In the genomic region with DNA sequence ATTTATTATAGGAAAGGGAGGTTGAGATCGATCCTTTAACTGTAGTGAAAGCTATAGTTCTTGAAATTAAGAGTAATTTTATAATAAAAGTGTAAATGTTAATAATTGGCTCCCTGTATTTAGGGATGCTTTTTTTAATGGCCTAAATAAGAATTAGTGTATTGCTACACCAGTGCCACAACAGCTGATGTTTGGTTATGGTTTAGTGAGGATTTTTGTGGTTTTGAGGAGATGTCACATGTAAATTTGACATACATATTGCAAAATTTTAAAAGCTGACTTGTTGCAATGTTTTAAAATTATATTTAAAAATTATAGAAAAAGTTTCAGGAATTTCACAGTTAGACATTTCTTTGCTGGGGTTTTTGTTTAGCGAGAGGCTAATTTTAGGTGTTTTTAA, we compare ENCODE assay signal across 8 cellular contexts. TPM values are rescaled to one million over a fixed set of nuclear protein-coding genes. Genes with fewer than 3 reads are reported as not detected.
A peak's percentile ranks its signal among the peaks of the same experiment; 100 is the strongest.
DNase-seq lines count a peak whose midpoint lies in the region; ATAC-seq and TF ChIP-seq lines count a peak whose summit lies in the region.

No MANE protein-coding gene starts in this region.

- TF ChIP-seq RAD21 in SK-N-SH (IDR thresholded peaks at IDR 0.05; ENCODE audit: low read length) = no peak

- no peak for ATAC-seq in SK-N-SH treated with all-trans-retinoic acid at 6 μM for 48 hours
- ATAC-seq in HG02840 (IDR thresholded peaks at IDR 0.05; ENCODE audit: low FRiP score, unreplicated experiment) = no peak

- peaks cover 82% of the 10 kb centered on the region for H3K79me2 ChIP-seq in SK-N-SH (ENCODE audit: insufficient read depth)

- peaks cover 80% of the 10 kb centered on the region for H4K20me1 ChIP-seq in SK-N-SH (ENCODE audit: insufficient read depth)

- H3F3A ChIP-seq in SK-N-SH (replicated peaks; ENCODE audit: insufficient read depth) = peaks cover 22% of the 10 kb centered on the region

- H3K36me3 ChIP-seq in SK-N-SH (replicated peaks in 1 of 2; ENCODE audit: control insufficient read depth in 1 of 2, insufficient read depth in 2 of 2, low read length in 1 of 2) (peaks cover 36 to 44% of the 10 kb centered on the region in 2 experiments), suprapubic skin (no peaks in the 10 kb centered on the region)

- H3K27me3 ChIP-seq in SK-N-SH (ENCODE audit: insufficient read depth) (no peaks in the 10 kb centered on the region), suprapubic skin (no peaks in the 10 kb centered on the region)

- H3K9me3 ChIP-seq in SK-N-SH = no peaks in the 10 kb centered on the region
- H3K9me3 ChIP-seq in suprapubic skin = no peaks in the 10 kb centered on the region

- no peak for TF ChIP-seq EP300 in SK-N-SH (IDR thresholded peaks at IDR 0.05; ENCODE audit: borderline replicate concordance in 1 of 2, low read depth in 1 of 2, low read length in 1 of 2)
- TF ChIP-seq EP300 in suprapubic skin (IDR thresholded peaks at IDR 0.05) = no peak

- H3K9ac ChIP-seq in SK-N-SH = peak overlapping the region; percentile 95; the same call in 1 of the 2 replicates

- no peak for TF ChIP-seq POLR2A in suprapubic skin (IDR thresholded peaks at IDR 0.05)

- TF ChIP-seq CTCF in SK-N-SH (IDR thresholded peaks at IDR 0.05) = no peak
- no peak for TF ChIP-seq CTCF in WI38 (IDR thresholded peaks at IDR 0.05; ENCODE audit: low read depth, low read length)
- no peak for TF ChIP-seq CTCF in suprapubic skin (IDR thresholded peaks at IDR 0.05)

- WGBS in SK-N-SH (ENCODE audit: low lambda C conversion rate) = 35% methylated on average over 2 of the region's 2 CpGs
- 42% methylated on average over 2 of the region's 2 CpGs for WGBS in suprapubic skin

- peak overlapping the region; percentile 90 for H3K4me2 ChIP-seq in SK-N-SH

- H3K27ac ChIP-seq in SK-N-SH (ENCODE audit: low read depth in 2 of 2, low read length in 1 of 2) (peak overlapping the region in 1 of 2 experiments; percentile 67; a peak in 1 of 4 replicates), suprapubic skin (no peak overlapping the region)

- H3K9me2 ChIP-seq in SK-N-SH = no peaks in the 10 kb centered on the region

- CTCF ChIA-PET in SK-N-SH (lab: Yijun Ruan, JAX) = interaction anchor here (1.0 to 3.4 kb wide), 6 partner anchors 13 to 173 kb away, joined by 3 to 13 read pairs (median 5); no protein-coding TSS in a partner anchor

- no peak for DNase-seq in SK-N-SH
- DNase-seq in suprapubic skin (ENCODE audit: low spot score in 2 of 2) = no peak
- DNase-seq in ecto neural progenitor cell (ENCODE audit: low spot score) = no peak
- DNase-seq in retina = no peak

- POLR2A ChIA-PET in SK-N-SH (lab: Yijun Ruan, JAX) = no interaction called here

- H3K4me3 ChIP-seq in SK-N-SH (ENCODE audit: low read depth in 2 of 2, low read length in 1 of 2) = peak overlapping the region; percentile 87 to 91
- H3K4me3 ChIP-seq in WI38 (ENCODE audit: low read depth, low read length) = peak overlapping the region; percentile 96
- peak overlapping the region; percentile 89 for H3K4me3 ChIP-seq in iPS-11a (ENCODE audit: low read depth, low read length)
- H3K4me3 ChIP-seq in suprapubic skin = peak overlapping the region; percentile 97

- no peak overlapping the region for H2AFZ ChIP-seq in SK-N-SH (ENCODE audit: low read depth)

- H3K4me1 ChIP-seq in SK-N-SH (ENCODE audit: control insufficient read depth in 1 of 2, insufficient read depth in 2 of 2, low read depth in 1 of 2, low read length in 1 of 2) = peaks cover 5 to 13% of the 10 kb centered on the region in 2 experiments; a peak in 3 of 4 replicates
- peaks cover 56% of the 10 kb centered on the region for H3K4me1 ChIP-seq in suprapubic skin

TF ChIP-seq in SK-N-SH, 30 proteins besides CTCF, POLR2A, EP300 and RAD21:
- TF ChIP-seq RXRA (IDR thresholded peaks at IDR 0.05; ENCODE audit: borderline replicate concordance, low read depth) (no peak), NFIC (IDR thresholded peaks at IDR 0.05; ENCODE audit: borderline replicate concordance) (no peak), MEF2A (IDR thresholded peaks at IDR 0.05; ENCODE audit: borderline replicate concordance, low read depth) (no peak)
- TF ChIP-seq, protein P1, sequence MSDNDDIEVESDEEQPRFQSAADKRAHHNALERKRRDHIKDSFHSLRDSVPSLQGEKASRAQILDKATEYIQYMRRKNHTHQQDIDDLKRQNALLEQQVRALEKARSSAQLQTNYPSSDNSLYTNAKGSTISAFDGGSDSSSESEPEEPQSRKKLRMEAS (IDR thresholded peaks at IDR 0.05; ENCODE audit: low read depth) = no peak
- TF ChIP-seq, protein P2, sequence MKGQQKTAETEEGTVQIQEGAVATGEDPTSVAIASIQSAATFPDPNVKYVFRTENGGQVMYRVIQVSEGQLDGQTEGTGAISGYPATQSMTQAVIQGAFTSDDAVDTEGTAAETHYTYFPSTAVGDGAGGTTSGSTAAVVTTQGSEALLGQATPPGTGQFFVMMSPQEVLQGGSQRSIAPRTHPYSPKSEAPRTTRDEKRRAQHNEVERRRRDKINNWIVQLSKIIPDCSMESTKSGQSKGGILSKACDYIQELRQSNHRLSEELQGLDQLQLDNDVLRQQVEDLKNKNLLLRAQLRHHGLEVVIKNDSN (IDR thresholded peaks at IDR 0.05; ENCODE audit: borderline replicate concordance, low read depth) = no peak

TF ChIP-seq in SK-N-SH treated with all-trans-retinoic acid at 6 μM for 48 hours, 23 proteins besides CTCF, POLR2A, EP300 and RAD21 (continues in another document):
- TF ChIP-seq SNAI2 (CRISPR knock-in tag; IDR thresholded peaks at IDR 0.05) (no peak), ARNTL (CRISPR knock-in tag; IDR thresholded peaks at IDR 0.05; ENCODE audit: borderline replicate concordance, low read depth) (no peak), ZNF70 (CRISPR knock-in tag; IDR thresholded peaks at IDR 0.05) (no peak), ZFP30 (CRISPR knock-in tag; IDR thresholded peaks at IDR 0.05) (no peak), TCF4 (CRISPR knock-in tag; IDR thresholded peaks at IDR 0.05; ENCODE audit: borderline replicate concordance) (no peak), BACH2 (CRISPR knock-in tag; IDR thresholded peaks at IDR 0.05; ENCODE audit: borderline replicate concordance) (no peak), ISL1 (CRISPR knock-in tag; IDR thresholded peaks at IDR 0.05) (no peak)
- TF ChIP-seq, protein P3, sequence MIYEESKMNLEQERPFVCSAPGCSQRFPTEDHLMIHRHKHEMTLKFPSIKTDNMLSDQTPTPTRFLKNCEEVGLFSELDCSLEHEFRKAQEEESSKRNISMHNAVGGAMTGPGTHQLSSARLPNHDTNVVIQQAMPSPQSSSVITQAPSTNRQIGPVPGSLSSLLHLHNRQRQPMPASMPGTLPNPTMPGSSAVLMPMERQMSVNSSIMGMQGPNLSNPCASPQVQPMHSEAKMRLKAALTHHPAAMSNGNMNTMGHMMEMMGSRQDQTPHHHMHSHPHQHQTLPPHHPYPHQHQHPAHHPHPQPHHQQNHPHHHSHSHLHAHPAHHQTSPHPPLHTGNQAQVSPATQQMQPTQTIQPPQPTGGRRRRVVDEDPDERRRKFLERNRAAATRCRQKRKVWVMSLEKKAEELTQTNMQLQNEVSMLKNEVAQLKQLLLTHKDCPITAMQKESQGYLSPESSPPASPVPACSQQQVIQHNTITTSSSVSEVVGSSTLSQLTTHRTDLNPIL (CRISPR knock-in tag; IDR thresholded peaks at IDR 0.05; ENCODE audit: low read depth) = no peak
- TF ChIP-seq, protein P4, sequence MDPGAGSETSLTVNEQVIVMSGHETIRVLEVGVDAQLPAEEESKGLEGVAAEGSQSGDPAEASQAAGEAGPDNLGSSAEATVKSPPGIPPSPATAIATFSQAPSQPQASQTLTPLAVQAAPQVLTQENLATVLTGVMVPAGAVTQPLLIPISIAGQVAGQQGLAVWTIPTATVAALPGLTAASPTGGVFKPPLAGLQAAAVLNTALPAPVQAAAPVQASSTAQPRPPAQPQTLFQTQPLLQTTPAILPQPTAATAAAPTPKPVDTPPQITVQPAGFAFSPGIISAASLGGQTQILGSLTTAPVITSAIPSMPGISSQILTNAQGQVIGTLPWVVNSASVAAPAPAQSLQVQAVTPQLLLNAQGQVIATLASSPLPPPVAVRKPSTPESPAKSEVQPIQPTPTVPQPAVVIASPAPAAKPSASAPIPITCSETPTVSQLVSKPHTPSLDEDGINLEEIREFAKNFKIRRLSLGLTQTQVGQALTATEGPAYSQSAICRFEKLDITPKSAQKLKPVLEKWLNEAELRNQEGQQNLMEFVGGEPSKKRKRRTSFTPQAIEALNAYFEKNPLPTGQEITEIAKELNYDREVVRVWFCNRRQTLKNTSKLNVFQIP (CRISPR knock-in tag; IDR thresholded peaks at IDR 0.05; ENCODE audit: borderline replicate concordance, low read depth) = no peak
- TF ChIP-seq, protein P5, sequence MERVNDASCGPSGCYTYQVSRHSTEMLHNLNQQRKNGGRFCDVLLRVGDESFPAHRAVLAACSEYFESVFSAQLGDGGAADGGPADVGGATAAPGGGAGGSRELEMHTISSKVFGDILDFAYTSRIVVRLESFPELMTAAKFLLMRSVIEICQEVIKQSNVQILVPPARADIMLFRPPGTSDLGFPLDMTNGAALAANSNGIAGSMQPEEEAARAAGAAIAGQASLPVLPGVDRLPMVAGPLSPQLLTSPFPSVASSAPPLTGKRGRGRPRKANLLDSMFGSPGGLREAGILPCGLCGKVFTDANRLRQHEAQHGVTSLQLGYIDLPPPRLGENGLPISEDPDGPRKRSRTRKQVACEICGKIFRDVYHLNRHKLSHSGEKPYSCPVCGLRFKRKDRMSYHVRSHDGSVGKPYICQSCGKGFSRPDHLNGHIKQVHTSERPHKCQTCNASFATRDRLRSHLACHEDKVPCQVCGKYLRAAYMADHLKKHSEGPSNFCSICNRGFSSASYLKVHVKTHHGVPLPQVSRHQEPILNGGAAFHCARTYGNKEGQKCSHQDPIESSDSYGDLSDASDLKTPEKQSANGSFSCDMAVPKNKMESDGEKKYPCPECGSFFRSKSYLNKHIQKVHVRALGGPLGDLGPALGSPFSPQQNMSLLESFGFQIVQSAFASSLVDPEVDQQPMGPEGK (CRISPR knock-in tag; IDR thresholded peaks at IDR 0.05; ENCODE audit: borderline replicate concordance) = no peak

RNA-seq across cellular contexts. Expression of a gene that starts 3.9 kb away (rescaled TPM):
- polyA plus RNA-seq in SK-N-SH (2012; rRNA removed) = 4.4 and 4.8 TPM in 2 replicates
- polyA plus RNA-seq in SK-N-SH (2012; cell fraction: cytosol; rRNA removed) = 7.3 and 7.9 TPM in 2 replicates
- 4.3 and 13.1 TPM in 2 replicates for polyA plus RNA-seq in SK-N-SH (2012; cell fraction: nucleus; rRNA removed)
- total RNA-seq in suprapubic skin = 10 to 100 TPM; 13.2 to 19.5 (median 16.4) TPM
